Comparison of ENCODE assay signal across 1 cellular context in genomic region chr17:27463235-27463677, GRCh38.
A peak's percentile ranks its signal among the peaks of the same experiment; 100 is the strongest.
TF ChIP-seq lines count a peak whose summit lies in the region.

No MANE protein-coding gene starts in this region.

TF ChIP-seq in K562, 482 proteins besides CTCF, POLR2A, EP300 and RAD21 (continued from another document and continues in another):
- TF ChIP-seq FOXK2 (conservative IDR thresholded peaks at IDR 0.05 in 1 of 2, IDR thresholded peaks at IDR 0.05 in 1 of 2; ENCODE audit: low read depth in 2 of 2): no peak
- no peak for TF ChIP-seq ZSCAN29 (IDR thresholded peaks at IDR 0.05)
- TF ChIP-seq SMAD3 (CRISPR knock-in tag; conservative IDR thresholded peaks at IDR 0.05): no peak
- TF ChIP-seq EHMT2 (IDR thresholded peaks at IDR 0.05): no peak
- no peak for TF ChIP-seq RBM34 (IDR thresholded peaks at IDR 0.05; ENCODE audit: borderline replicate concordance, insufficient read depth, low read length)
- TF ChIP-seq DACH1 (IDR thresholded peaks at IDR 0.05; ENCODE audit: partially characterized antibody): no peak
- TF ChIP-seq ZBTB43 (CRISPR knock-in tag; IDR thresholded peaks at IDR 0.05): no peak
- TF ChIP-seq MTA3 (IDR thresholded peaks at IDR 0.05; ENCODE audit: borderline replicate concordance): no peak
- TF ChIP-seq ATF1 (CRISPR knock-in tag; IDR thresholded peaks at IDR 0.05): no peak
- 0 out of 2 replicates have a peak, but pooled peaks have one; percentile 20 for TF ChIP-seq ATF1 (tag; IDR thresholded peaks at IDR 0.05)
- peak; percentile 77 for TF ChIP-seq VEZF1 (CRISPR knock-in tag; IDR thresholded peaks at IDR 0.05)
- TF ChIP-seq STAT5A (IDR thresholded peaks at IDR 0.05; ENCODE audit: borderline replicate concordance, low read length): no peak
- no peak for TF ChIP-seq ZNF780A (CRISPR knock-in tag; IDR thresholded peaks at IDR 0.05)
- no peak for TF ChIP-seq SRSF1 (IDR thresholded peaks at IDR 0.05; ENCODE audit: low read depth, low read length)
- TF ChIP-seq ARID2 (IDR thresholded peaks at IDR 0.05): no peak
- no peak for TF ChIP-seq ZKSCAN1 (IDR thresholded peaks at IDR 0.05; ENCODE audit: low read depth, low read length)
- TF ChIP-seq CBX1 (IDR thresholded peaks at IDR 0.05; ENCODE audit: low read depth): no peak
- TF ChIP-seq E2F3 (CRISPR knock-in tag; IDR thresholded peaks at IDR 0.05): no peak
- no peak for TF ChIP-seq MAFF (IDR thresholded peaks at IDR 0.05; ENCODE audit: low read length)
- no peak for TF ChIP-seq ZNF184 (CRISPR knock-in tag; IDR thresholded peaks at IDR 0.05)
- no peak for TF ChIP-seq NCOA4 (IDR thresholded peaks at IDR 0.05; ENCODE audit: partially characterized antibody)
- TF ChIP-seq MCM2 (IDR thresholded peaks at IDR 0.05; ENCODE audit: low read depth): no peak
- no peak for TF ChIP-seq NFATC3 (IDR thresholded peaks at IDR 0.05)
- no peak for TF ChIP-seq ZNF224 (CRISPR knock-in tag; IDR thresholded peaks at IDR 0.05)
- TF ChIP-seq ZNF280A (IDR thresholded peaks at IDR 0.05; ENCODE audit: low read depth, partially characterized antibody): no peak
- TF ChIP-seq NR2F6 (CRISPR knock-in tag; IDR thresholded peaks at IDR 0.05): no peak
- TF ChIP-seq BRF2 (IDR thresholded peaks at IDR 0.05; ENCODE audit: borderline replicate concordance, insufficient read depth, insufficient read length): no peak
- TF ChIP-seq EP400 (IDR thresholded peaks at IDR 0.05): peak; percentile 57; the same call in 1 of the 2 replicates
- TF ChIP-seq BRCA1 (IDR thresholded peaks at IDR 0.05): no peak
- no peak for TF ChIP-seq BRCA1 (CRISPR knock-in tag; IDR thresholded peaks at IDR 0.05)
- TF ChIP-seq SAFB2 (IDR thresholded peaks at IDR 0.05; ENCODE audit: borderline replicate concordance, low read depth, low read length, severe bottlenecking): no peak
- no peak for TF ChIP-seq HNRNPUL1 (IDR thresholded peaks at IDR 0.05; ENCODE audit: low read length)
- no peak for TF ChIP-seq ID3 (CRISPR knock-in tag; IDR thresholded peaks at IDR 0.05)
- no peak for TF ChIP-seq ID3 (tag; IDR thresholded peaks at IDR 0.05)
- no peak for TF ChIP-seq USF1 (CRISPR knock-in tag; IDR thresholded peaks at IDR 0.05)
- no peak for TF ChIP-seq SIN3A (IDR thresholded peaks at IDR 0.05; ENCODE audit: borderline replicate concordance in 2 of 2, control insufficient read depth in 1 of 2, low read depth in 2 of 2, low read length in 2 of 2)
- TF ChIP-seq CGGBP1 (CRISPR knock-in tag; IDR thresholded peaks at IDR 0.05): no peak
- no peak for TF ChIP-seq HSF4 (CRISPR knock-in tag; IDR thresholded peaks at IDR 0.05; ENCODE audit: borderline replicate concordance)
- TF ChIP-seq HMG20A (CRISPR knock-in tag; conservative IDR thresholded peaks at IDR 0.05): no peak
- no peak for TF ChIP-seq POLR3A (IDR thresholded peaks at IDR 0.05; ENCODE audit: borderline replicate concordance, extremely low read depth, insufficient read depth, insufficient read length)
- no peak for TF ChIP-seq ARID3A (IDR thresholded peaks at IDR 0.05; ENCODE audit: borderline replicate concordance, low read depth, low read length)
- no peak for TF ChIP-seq PATZ1 (CRISPR knock-in tag; IDR thresholded peaks at IDR 0.05; ENCODE audit: borderline replicate concordance)
- peak in 1 of 2 experiments; percentile 19; a peak in 1 of 4 replicates for TF ChIP-seq ARNT (IDR thresholded peaks at IDR 0.05)
- no peak for TF ChIP-seq JUNB (CRISPR knock-in tag; conservative IDR thresholded peaks at IDR 0.05)
- no peak for TF ChIP-seq WHSC1 (IDR thresholded peaks at IDR 0.05; ENCODE audit: low read length)
- TF ChIP-seq NUFIP1 (IDR thresholded peaks at IDR 0.05; ENCODE audit: partially characterized antibody): no peak
- TF ChIP-seq AFF4 (CRISPR knock-in tag; IDR thresholded peaks at IDR 0.05): no peak
- TF ChIP-seq ZBTB12 (CRISPR knock-in tag; IDR thresholded peaks at IDR 0.05): no peak
- no peak for TF ChIP-seq POLR2G (IDR thresholded peaks at IDR 0.05; ENCODE audit: low read depth, low read length)
- peak; percentile 43; the same call in 1 of the 2 replicates for TF ChIP-seq ARID1B (IDR thresholded peaks at IDR 0.05)
- no peak for TF ChIP-seq ZNF764 (CRISPR knock-in tag; IDR thresholded peaks at IDR 0.05; ENCODE audit: low read depth)
- TF ChIP-seq SMARCE1 (IDR thresholded peaks at IDR 0.05): peak; percentile 58; the same call in 1 of the 2 replicates
